Comparison of ENCODE assay signal across 1 cellular context in the genomic region with DNA sequence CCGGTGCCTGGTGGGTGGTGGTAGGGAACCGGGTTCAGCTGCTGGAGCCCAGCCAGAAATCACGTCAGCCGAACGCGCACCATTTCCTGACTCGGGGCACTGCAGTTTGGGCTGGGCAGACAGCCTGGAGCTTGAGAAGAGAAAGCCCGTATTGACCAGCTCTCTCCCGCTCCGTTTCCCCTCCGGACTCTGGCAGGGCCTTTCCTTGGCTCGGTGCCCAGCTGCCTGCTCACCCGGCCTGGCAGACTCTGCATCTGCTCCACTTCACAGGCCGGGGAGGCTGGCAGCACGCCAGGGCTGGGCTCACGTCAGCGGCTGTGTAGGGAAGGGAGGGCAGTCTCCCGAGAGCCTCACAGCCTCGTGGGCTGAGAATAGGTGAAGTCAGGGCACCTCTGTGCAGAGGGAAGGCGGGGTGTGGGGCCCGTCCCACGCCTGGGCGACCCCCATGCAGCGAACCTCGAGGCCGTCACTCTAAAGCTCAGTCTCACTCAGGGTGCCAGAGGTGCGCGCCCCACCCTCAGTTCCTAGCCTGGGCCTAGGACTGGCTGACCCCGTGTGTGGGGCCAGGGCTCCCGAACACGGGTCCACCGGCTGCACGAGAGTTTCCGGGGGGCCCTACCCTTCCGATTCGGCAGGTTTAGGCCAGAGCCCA.
TF ChIP-seq lines count a peak whose summit lies in the region.

No MANE protein-coding gene starts in this region.

TF ChIP-seq in liver, 16 proteins besides CTCF, POLR2A, EP300 and RAD21 (continued from another document):
- TF ChIP-seq, protein P1, sequence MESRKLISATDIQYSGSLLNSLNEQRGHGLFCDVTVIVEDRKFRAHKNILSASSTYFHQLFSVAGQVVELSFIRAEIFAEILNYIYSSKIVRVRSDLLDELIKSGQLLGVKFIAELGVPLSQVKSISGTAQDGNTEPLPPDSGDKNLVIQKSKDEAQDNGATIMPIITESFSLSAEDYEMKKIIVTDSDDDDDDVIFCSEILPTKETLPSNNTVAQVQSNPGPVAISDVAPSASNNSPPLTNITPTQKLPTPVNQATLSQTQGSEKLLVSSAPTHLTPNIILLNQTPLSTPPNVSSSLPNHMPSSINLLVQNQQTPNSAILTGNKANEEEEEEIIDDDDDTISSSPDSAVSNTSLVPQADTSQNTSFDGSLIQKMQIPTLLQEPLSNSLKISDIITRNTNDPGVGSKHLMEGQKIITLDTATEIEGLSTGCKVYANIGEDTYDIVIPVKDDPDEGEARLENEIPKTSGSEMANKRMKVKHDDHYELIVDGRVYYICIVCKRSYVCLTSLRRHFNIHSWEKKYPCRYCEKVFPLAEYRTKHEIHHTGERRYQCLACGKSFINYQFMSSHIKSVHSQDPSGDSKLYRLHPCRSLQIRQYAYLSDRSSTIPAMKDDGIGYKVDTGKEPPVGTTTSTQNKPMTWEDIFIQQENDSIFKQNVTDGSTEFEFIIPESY (IDR thresholded peaks at IDR 0.05) = no peak
- TF ChIP-seq NR2F2 (IDR thresholded peaks at IDR 0.05) (peak; percentile 53), HNF4G (IDR thresholded peaks at IDR 0.05) (no peak), TAF1 (conservative IDR thresholded peaks at IDR 0.05) (no peak)
